15 cellular contexts compared by ENCODE assay signal in the genomic region with DNA sequence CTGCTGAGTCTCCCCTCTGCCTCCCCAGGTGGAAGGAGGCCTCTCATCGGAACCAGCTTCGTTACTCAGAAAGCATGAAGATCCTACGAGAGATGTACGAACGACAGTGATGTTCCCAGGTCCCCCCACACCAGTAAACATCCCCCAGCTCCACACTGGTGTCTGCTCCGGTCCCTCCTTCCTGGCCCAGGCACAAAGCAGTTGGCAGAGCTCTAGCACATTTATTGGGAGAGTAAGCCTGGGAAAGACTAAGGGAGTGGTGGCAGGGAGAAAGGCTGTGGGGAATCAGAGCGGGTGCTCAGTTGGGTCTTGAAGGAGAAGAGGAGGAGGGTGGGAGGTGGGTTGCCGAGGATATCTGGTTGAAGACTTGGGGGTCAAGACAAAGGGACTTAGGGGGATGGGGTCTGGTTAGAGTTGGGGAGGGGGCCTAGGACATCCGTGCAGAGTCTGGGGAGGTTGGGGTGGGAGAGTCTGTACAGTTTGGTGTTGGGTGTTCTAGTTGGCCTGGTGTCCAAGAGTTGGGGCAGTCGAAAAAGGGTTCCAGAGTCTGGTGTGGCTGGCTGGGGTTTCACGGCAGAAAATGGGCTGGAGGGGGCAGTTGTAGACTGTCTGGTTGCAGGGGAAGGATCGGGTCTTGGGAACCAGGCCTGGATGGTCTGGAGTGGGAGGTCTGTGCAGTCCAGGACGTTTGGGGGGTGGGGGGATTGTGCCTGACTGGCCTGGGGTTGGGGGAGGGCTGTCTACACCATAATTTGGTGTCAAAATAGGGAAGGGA. TPM values are rescaled to one million over a fixed set of nuclear protein-coding genes. Genes with fewer than 3 reads are reported as not detected.
DNase-seq lines count a peak whose midpoint lies in the region; ATAC-seq and TF ChIP-seq lines count a peak whose summit lies in the region.
"Had no signal": no experiment of that assay in that cellular context is flagged by ENCODE, and none has a peak within 500 bp of the region (broad histone marks: within the 10 kb centered on the region; RNA-seq: fewer than 3 reads in every experiment).

No MANE protein-coding gene starts in this region.

- H3K4me1 ChIP-seq in naive thymus-derived CD4-positive, alpha-beta T cell (ENCODE audit: control insufficient read depth in 2 of 2, insufficient read depth in 2 of 2, low read length in 2 of 2): peaks cover 10 to 32% of the 10 kb centered on the region in 2 donors
- peaks cover 4 to 55% (median 25%) of the 10 kb centered on the region in 4 donors for H3K4me1 ChIP-seq in tibial nerve

- no peaks in the 10 kb centered on the region for H3K9me3 ChIP-seq in naive thymus-derived CD4-positive, alpha-beta T cell (ENCODE audit: control insufficient read depth in 2 of 3, low read length in 3 of 3)
- no peaks in the 10 kb centered on the region for H3K9me3 ChIP-seq in tibial nerve
- H3K9me3 ChIP-seq: SK-N-SH had no signal

- no peak for TF ChIP-seq POLR2A in tibial nerve (IDR thresholded peaks at IDR 0.05)

- peaks cover 0 to 31% (median 0%) of the 10 kb centered on the region in 3 experiments for H3K36me3 ChIP-seq in naive thymus-derived CD4-positive, alpha-beta T cell (ENCODE audit: control insufficient read depth in 2 of 3, insufficient read depth in 3 of 3, low read length in 3 of 3)
- peaks cover 0 to 44% (median 4%) of the 10 kb centered on the region in 3 donors for H3K36me3 ChIP-seq in tibial nerve

- 76 to 82% methylated on average over 13 of the region's 13 CpGs for WGBS in tibial nerve, 2 donors

- peaks cover 38% of the 10 kb centered on the region for H3K4me1 Mint-ChIP-seq in activated CD4-positive, alpha-beta T cell treated with anti-CD3 and anti-CD28 coated beads, Interleukin-2, amount 10 ng/mL, durations not matched to agents 7 days and 5 days
- peaks cover 13 to 43% (median 33%) of the 10 kb centered on the region in 7 donors for H3K4me1 Mint-ChIP-seq in naive thymus-derived CD4-positive, alpha-beta T cell
- peaks cover 25 to 45% of the 10 kb centered on the region in 2 donors for H3K4me1 Mint-ChIP-seq in stimulated activated naive B cell treated with anti-CD40 and anti-IgM and Interleukin-4, amounts not matched to agents 10 μg/mL and 1 μg/mL and 100 μg/mL, for 72 hours

- no peaks in the 10 kb centered on the region for H3K9me3 Mint-ChIP-seq in activated CD4-positive, alpha-beta T cell treated with anti-CD3 and anti-CD28 coated beads, Interleukin-2, amount 10 ng/mL, durations not matched to agents 7 days and 5 days
- H3K9me3 Mint-ChIP-seq in naive thymus-derived CD4-positive, alpha-beta T cell: peaks cover 0 to 4% (median 0%) of the 10 kb centered on the region in 11 donors
- H3K9me3 Mint-ChIP-seq in stimulated activated naive B cell treated with anti-CD40 and anti-IgM and Interleukin-4, amounts not matched to agents 10 μg/mL and 1 μg/mL and 100 μg/mL, for 72 hours: no peaks in the 10 kb centered on the region
- H3K9me3 Mint-ChIP-seq: activated CD4-positive, alpha-beta memory T cell treated with anti-CD3 and anti-CD28 coated beads for 36 hours; naive thymus-derived CD8-positive, alpha-beta T cell had no signal

- H3K4me3 Mint-ChIP-seq in activated CD4-positive, alpha-beta T cell treated with anti-CD3 and anti-CD28 coated beads, Interleukin-2, amount 10 ng/mL, durations not matched to agents 7 days and 5 days: no peak overlapping the region
- H3K4me3 Mint-ChIP-seq in naive thymus-derived CD4-positive, alpha-beta T cell: peak overlapping the region in 7 of 10 donors; percentile 30 to 92 (median 64)
- H3K4me3 Mint-ChIP-seq in stimulated activated naive B cell treated with anti-CD40 and anti-IgM and Interleukin-4, amounts not matched to agents 10 μg/mL and 1 μg/mL and 100 μg/mL, for 72 hours: no peak overlapping the region
- H3K4me3 Mint-ChIP-seq: activated CD4-positive, alpha-beta memory T cell treated with anti-CD3 and anti-CD28 coated beads for 36 hours had no signal

- peaks cover 0 to 4% of the 10 kb centered on the region in 2 donors for H3K27me3 ChIP-seq in naive thymus-derived CD4-positive, alpha-beta T cell (ENCODE audit: control insufficient read depth in 2 of 2, insufficient read depth in 2 of 2, low read length in 2 of 2)
- H3K27me3 ChIP-seq in tibial nerve: no peaks in the 10 kb centered on the region

- H3K4me3 ChIP-seq in coronary artery (peak overlapping the region; percentile 79), tibial nerve (peak overlapping the region in 1 of 4 donors; percentile 94)
- H3K4me3 ChIP-seq in naive thymus-derived CD4-positive, alpha-beta T cell (ENCODE audit: low read length): no peak overlapping the region

- POLR2A ChIA-PET in activated CD4-positive, alpha-beta T cell treated with anti-CD3 and anti-CD28 coated beads, Interleukin-2, amount 10 ng/mL, durations not matched to agents 7 days and 5 days (lab: Charles Lee): no interaction called here
- POLR2A ChIA-PET in naive thymus-derived CD4-positive, alpha-beta T cell (lab: Charles Lee): interaction anchor here (0.6 kb wide), 1 partner anchor 11 kb away, joined by 3 read pairs; no protein-coding TSS in a partner anchor

- H3K36me3 Mint-ChIP-seq in activated CD4-positive, alpha-beta T cell treated with anti-CD3 and anti-CD28 coated beads, Interleukin-2, amount 10 ng/mL, durations not matched to agents 7 days and 5 days (ENCODE audit: low read depth): peaks cover 20% of the 10 kb centered on the region
- peaks cover 0 to 15% (median 5%) of the 10 kb centered on the region in 5 donors for H3K36me3 Mint-ChIP-seq in naive thymus-derived CD4-positive, alpha-beta T cell
- peaks cover 33 to 43% of the 10 kb centered on the region in 2 donors for H3K36me3 Mint-ChIP-seq in stimulated activated naive B cell treated with anti-CD40 and anti-IgM and Interleukin-4, amounts not matched to agents 10 μg/mL and 1 μg/mL and 100 μg/mL, for 72 hours

- H3K27me3 Mint-ChIP-seq in activated CD4-positive, alpha-beta T cell treated with anti-CD3 and anti-CD28 coated beads, Interleukin-2, amount 10 ng/mL, durations not matched to agents 7 days and 5 days: no peaks in the 10 kb centered on the region
- peaks cover 0 to 12% (median 5%) of the 10 kb centered on the region in 5 donors for H3K27me3 Mint-ChIP-seq in naive thymus-derived CD4-positive, alpha-beta T cell
- peaks cover 20 to 22% of the 10 kb centered on the region in 2 donors for H3K27me3 Mint-ChIP-seq in stimulated activated naive B cell treated with anti-CD40 and anti-IgM and Interleukin-4, amounts not matched to agents 10 μg/mL and 1 μg/mL and 100 μg/mL, for 72 hours
- H3K27me3 Mint-ChIP-seq: activated CD4-positive, alpha-beta memory T cell treated with anti-CD3 and anti-CD28 coated beads for 36 hours had no signal

- TF ChIP-seq EP300 in tibial nerve (IDR thresholded peaks at IDR 0.05): peak in 1 of 2 donors; percentile 23

- DNase-seq in activated CD4-positive, alpha-beta T cell treated with anti-CD3 and anti-CD28 coated beads, Interleukin-2, amount 10 ng/mL, durations not matched to agents 7 days and 5 days: no peak
- DNase-seq in activated CD4-positive, alpha-beta T cell treated with anti-CD3 and anti-CD28 coated beads, Interleukin-2, amount 50 U/mL, for 1 hour: no peak
- DNase-seq in coronary artery (ENCODE audit: low spot score) (no peak), tibial nerve (ENCODE audit: low spot score in 2 of 2) (no peak), cerebellum (ENCODE audit: low spot score) (no peak), globus pallidus (ENCODE audit: low spot score) (no peak)
- no peak for DNase-seq in naive thymus-derived CD4-positive, alpha-beta T cell
- DNase-seq in stimulated activated naive B cell treated with anti-CD40 and anti-IgM and Interleukin-4, amounts not matched to agents 10 μg/mL and 1 μg/mL and 100 μg/mL, for 72 hours: no peak
- DNase-seq: ACHN; NCI-H1694; NK-92 treated with Interleukin-12 subunit alpha and Interleukin-12 subunit beta, amount 100 ng/mL, for 24 hours; SK-N-SH; stimulated activated CD4-positive, alpha-beta T cell treated with anti-CD3 and anti-CD28 coated beads, Interleukin-15, amount 100 ng/mL, for 24 hours had no signal

- TF ChIP-seq CTCF in coronary artery (IDR thresholded peaks at IDR 0.05): no peak
- TF ChIP-seq CTCF in tibial nerve (IDR thresholded peaks at IDR 0.05): no peak

- CTCF ChIA-PET in activated CD4-positive, alpha-beta T cell treated with anti-CD3 and anti-CD28 coated beads, Interleukin-2, amount 10 ng/mL, durations not matched to agents 7 days and 5 days (lab: Charles Lee): no interaction called here
- CTCF ChIA-PET in naive thymus-derived CD4-positive, alpha-beta T cell (lab: Charles Lee): interaction anchor here (0.5 kb wide), 1 partner anchor 61 kb away, joined by 3 read pairs; no protein-coding TSS in a partner anchor

- no peak for ATAC-seq in naive thymus-derived CD4-positive, alpha-beta T cell
- ATAC-seq in stimulated activated naive B cell treated with anti-CD40 and anti-IgM and Interleukin-4, amounts not matched to agents 10 μg/mL and 1 μg/mL and 100 μg/mL, for 72 hours (replicated peaks): no peak
- ATAC-seq: naive thymus-derived CD8-positive, alpha-beta T cell had no signal

- intact Hi-C loops in naive thymus-derived CD4-positive, alpha-beta T cell (cut with micrococcal nuclease): no loop called here

- H3K27ac Mint-ChIP-seq in activated CD4-positive, alpha-beta T cell treated with anti-CD3 and anti-CD28 coated beads, Interleukin-2, amount 10 ng/mL, durations not matched to agents 7 days and 5 days: peak overlapping the region; percentile 44
- H3K27ac Mint-ChIP-seq in naive thymus-derived CD4-positive, alpha-beta T cell: no peak overlapping the region
- H3K27ac Mint-ChIP-seq in stimulated activated naive B cell treated with anti-CD40 and anti-IgM and Interleukin-4, amounts not matched to agents 10 μg/mL and 1 μg/mL and 100 μg/mL, for 72 hours: no peak overlapping the region
- H3K27ac Mint-ChIP-seq: activated CD4-positive, alpha-beta memory T cell treated with anti-CD3 and anti-CD28 coated beads for 36 hours had no signal

- H3K27ac ChIP-seq in coronary artery: peak overlapping the region; percentile 100
- H3K27ac ChIP-seq in naive thymus-derived CD4-positive, alpha-beta T cell (ENCODE audit: low read depth, low read length): no peak overlapping the region
- peak overlapping the region; percentile 81 to 99 (median 96) for H3K27ac ChIP-seq in tibial nerve

RNA-seq across cellular contexts. Expression of gene HSPB6, which starts 2.3 kb away (rescaled TPM):
- under 1 TPM; 0.29 to 0.69 TPM for total RNA-seq in activated CD4-positive, alpha-beta T cell treated with anti-CD3 and anti-CD28 coated beads, Interleukin-2, amount 10 ng/mL, durations not matched to agents 7 days and 5 days
- under 1 TPM in 1 of 5 experiments, not detected in 4; 0.22 TPM for total RNA-seq in naive thymus-derived CD4-positive, alpha-beta T cell
- polyA plus RNA-seq in naive thymus-derived CD4-positive, alpha-beta T cell: not detected
- 100 to 1,000 TPM in 3 of 4 donors, 10 to 100 TPM in 1; 85.2 to 190 (median 124) TPM for total RNA-seq in tibial nerve
- not detected for total RNA-seq in cerebellum
- total RNA-seq: naive thymus-derived CD8-positive, alpha-beta T cell had no signal
- polyA plus RNA-seq: naive thymus-derived CD8-positive, alpha-beta T cell had no signal

RNA-seq across cellular contexts. Expression of gene PROSER3, which starts 3.4 kb away (rescaled TPM):
- total RNA-seq in activated CD4-positive, alpha-beta T cell treated with anti-CD3 and anti-CD28 coated beads, Interleukin-2, amount 10 ng/mL, durations not matched to agents 7 days and 5 days: 10 to 100 TPM; 53.7 to 59.1 TPM
- total RNA-seq in naive thymus-derived CD4-positive, alpha-beta T cell: 10 to 100 TPM; 34.0 to 47.3 (median 39.7) TPM
- polyA plus RNA-seq in naive thymus-derived CD4-positive, alpha-beta T cell: 1 to 10 TPM; 5.4 to 6.8 TPM
- total RNA-seq in tibial nerve: 10 to 100 TPM; 14.2 to 32.7 (median 19.9) TPM
- 6.4 TPM for total RNA-seq in cerebellum

RNA-seq across cellular contexts. Expression of gene LIN37, which starts 6.2 kb away (rescaled TPM):
- 10 to 100 TPM; 13.7 to 15.9 TPM for total RNA-seq in activated CD4-positive, alpha-beta T cell treated with anti-CD3 and anti-CD28 coated beads, Interleukin-2, amount 10 ng/mL, durations not matched to agents 7 days and 5 days
- total RNA-seq in naive thymus-derived CD4-positive, alpha-beta T cell: 10 to 100 TPM in 4 of 5 experiments, 1 to 10 TPM in 1; 7.9 to 33.1 (median 18.9) TPM
- 10 to 100 TPM in 1 of 2 donors, 1 to 10 TPM in 1; 6.7 to 20.6 TPM for polyA plus RNA-seq in naive thymus-derived CD4-positive, alpha-beta T cell
- total RNA-seq in tibial nerve: 10 to 100 TPM; 18.1 to 32.7 (median 20.6) TPM
- total RNA-seq in cerebellum: 11.1 TPM

RNA-seq across cellular contexts. Expression of gene PSENEN, which starts 9.1 kb away (rescaled TPM):
- total RNA-seq in activated CD4-positive, alpha-beta T cell treated with anti-CD3 and anti-CD28 coated beads, Interleukin-2, amount 10 ng/mL, durations not matched to agents 7 days and 5 days: 10 to 100 TPM; 41.7 to 46.3 TPM
- 10 to 100 TPM; 20.4 to 50.9 (median 26.3) TPM for total RNA-seq in naive thymus-derived CD4-positive, alpha-beta T cell
- 10 to 100 TPM; 49.0 to 79.1 TPM for polyA plus RNA-seq in naive thymus-derived CD4-positive, alpha-beta T cell
- total RNA-seq in tibial nerve (10 to 100 TPM; 33.1 to 46.7 (median 40.3) TPM), cerebellum (11.3 TPM)

RNA-seq across cellular contexts. Expression of gene U2AF1L4, which starts 9.3 kb away (rescaled TPM):
- total RNA-seq in activated CD4-positive, alpha-beta T cell treated with anti-CD3 and anti-CD28 coated beads, Interleukin-2, amount 10 ng/mL, durations not matched to agents 7 days and 5 days: 10 to 100 TPM; 35.0 to 38.1 TPM
- 10 to 100 TPM; 33.7 to 86.8 (median 68.6) TPM for total RNA-seq in naive thymus-derived CD4-positive, alpha-beta T cell
- 10 to 100 TPM; 75.7 to 89.7 TPM for polyA plus RNA-seq in naive thymus-derived CD4-positive, alpha-beta T cell
- 10 to 100 TPM; 17.8 to 51.1 (median 43.2) TPM for total RNA-seq in tibial nerve
- 8.6 TPM for total RNA-seq in cerebellum

Comparison
In these comparisons a context has a peak if more than half of its experiments do, and no peak if none do; other contexts are left out.
1. H3K4me3 Mint-ChIP-seq: peak in naive thymus-derived CD4-positive, alpha-beta T cell (7 of 10); none in activated CD4-positive, alpha-beta T cell treated with anti-CD3 and anti-CD28 coated beads, Interleukin-2, amount 10 ng/mL, durations not matched to agents 7 days and 5 days (single experiment) and stimulated activated naive B cell treated with anti-CD40 and anti-IgM and Interleukin-4, amounts not matched to agents 10 μg/mL and 1 μg/mL and 100 μg/mL, for 72 hours (0 of 2).
2. RNA of gene HSPB6, which starts 2.3 kb away (total RNA-seq): 85.2 to 190 TPM in tibial nerve; 0.29 to 0.69 TPM in activated CD4-positive, alpha-beta T cell treated with anti-CD3 and anti-CD28 coated beads, Interleukin-2, amount 10 ng/mL, durations not matched to agents 7 days and 5 days, not detected in cerebellum (single experiment) and 0.22 TPM in naive thymus-derived CD4-positive, alpha-beta T cell; every median in the first group is over 10 times any median in the second.